Comparison of ENCODE assay signal across 6 cellular contexts in the genomic region with DNA sequence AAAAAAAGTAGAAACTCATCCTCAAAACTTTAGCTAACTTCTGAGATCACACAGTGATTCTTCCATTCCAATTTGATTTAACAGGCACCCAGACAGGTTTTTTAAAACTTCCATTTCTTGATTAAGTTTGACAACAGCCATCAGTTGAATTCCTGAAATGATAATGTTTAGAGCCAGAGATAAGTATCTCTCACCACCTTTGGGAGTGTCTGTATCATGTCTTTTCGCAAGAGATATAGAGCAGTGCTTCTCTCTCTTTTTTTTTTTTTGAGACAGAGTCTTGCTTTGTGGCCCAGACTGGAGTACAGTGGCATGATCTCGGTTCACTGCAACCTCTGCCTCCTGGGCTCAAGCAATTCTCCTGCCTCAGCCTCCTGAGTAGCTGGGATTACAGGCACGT.
"Had no signal": no experiment of that assay in that cellular context is flagged by ENCODE, and none has a peak within 500 bp of the region (broad histone marks: within the 10 kb centered on the region; RNA-seq: fewer than 3 reads in every experiment).

No MANE protein-coding gene starts in this region.

- H3K4me3 ChIP-seq: K562 had no signal

- DNase-seq: IMR-90, KBM-7 had no signal

- ATAC-seq: HepG2, K562 had no signal

- FAIRE-seq: HepG2, HTR-8/SVneo, K562 had no signal

- H3K27ac ChIP-seq: HL-60 had no signal
